Comparison of ENCODE assay signal across 8 cellular contexts in genomic region chr10:23094786-23095403, GRCh38. TPM values are rescaled to one million over a fixed set of nuclear protein-coding genes. Genes with fewer than 3 reads are reported as not detected.
DNase-seq lines count a peak whose midpoint lies in the region; ATAC-seq and TF ChIP-seq lines count a peak whose summit lies in the region.

No MANE protein-coding gene starts in this region.

- H3K36me3 Mint-ChIP-seq in neural crest cell (ENCODE audit: low read depth), result peaks cover 1% of the 10 kb centered on the region

- H3K9me3 Mint-ChIP-seq in neural crest cell, result peaks cover 13% of the 10 kb centered on the region

- H3K4me1 Mint-ChIP-seq in neural crest cell, result peaks cover 42% of the 10 kb centered on the region

- peak overlapping the region; percentile 90 to 94 for H3K27ac ChIP-seq in coronary artery

- peak; percentile 37 for DNase-seq in AG10803 (ENCODE audit: low read depth)
- peak; percentile 6 for DNase-seq in NAMALWA (ENCODE audit: low spot score)
- no peak for DNase-seq in coronary artery (ENCODE audit: low spot score)
- no peak for DNase-seq in neural crest cell (ENCODE audit: low read depth, low spot score)
- DNase-seq in retina, result no peak
- DNase-seq in SW480 (ENCODE audit: low spot score), result no peak

- peak overlapping the region; percentile 37 for H3K27ac Mint-ChIP-seq in neural crest cell (ENCODE audit: unreplicated experiment)

- peak overlapping the region; percentile 89 for H3K4me3 Mint-ChIP-seq in neural crest cell

- H3K4me3 ChIP-seq in AG10803 (ENCODE audit: low read length) (peak overlapping the region; percentile 54), coronary artery (peak overlapping the region; percentile 86)

- no peaks in the 10 kb centered on the region for H3K27me3 Mint-ChIP-seq in neural crest cell (ENCODE audit: low read depth)

- ATAC-seq in HG03280 (IDR thresholded peaks at IDR 0.05; ENCODE audit: unreplicated experiment) (no peak), GM21786 (IDR thresholded peaks at IDR 0.05; ENCODE audit: unreplicated experiment) (no peak)

- no peak for TF ChIP-seq CTCF in AG10803 (conservative IDR thresholded peaks at IDR 0.05; ENCODE audit: low read length)
- TF ChIP-seq CTCF in coronary artery (IDR thresholded peaks at IDR 0.05), result no peak
- no peak for TF ChIP-seq CTCF in neural crest cell (conservative IDR thresholded peaks at IDR 0.05)

RNA-seq across cellular contexts. Expression of gene MSRB2, which starts 0.5 kb away (rescaled TPM):
- total RNA-seq in neural crest cell, result 24.6 and 28.9 TPM in 2 replicates

Comparison
In these comparisons a context has a peak if more than half of its experiments do, and no peak if none do; other contexts are left out.
1. DNase-seq: peak in AG10803 (single experiment) and NAMALWA (single experiment); none in coronary artery (single experiment), neural crest cell (single experiment), retina (single experiment) and SW480 (single experiment).